In the genomic region with DNA sequence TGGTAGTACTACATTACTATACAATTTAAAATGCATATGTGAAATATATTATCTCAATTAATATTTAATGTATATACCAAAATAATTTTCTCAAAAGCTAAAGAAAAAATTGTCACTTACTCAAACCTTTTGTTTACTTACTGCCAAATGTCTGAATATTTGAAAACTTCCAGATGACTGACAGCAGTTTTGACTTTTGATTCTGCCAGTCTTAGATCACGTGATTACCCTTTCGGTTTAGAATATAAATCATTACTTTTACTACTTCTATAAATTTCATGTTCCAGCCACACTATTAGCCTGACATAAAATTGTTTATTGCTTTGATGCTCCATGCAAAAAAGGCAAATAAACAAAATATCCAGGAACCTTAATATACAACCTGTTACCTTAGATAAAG, we compare ENCODE assay signal across 9 cellular contexts.
"Had no signal": no experiment of that assay in that cellular context is flagged by ENCODE, and none has a peak within 500 bp of the region (broad histone marks: within the 10 kb centered on the region; RNA-seq: fewer than 3 reads in every experiment).

No MANE protein-coding gene starts in this region.

- H3K9me3 Mint-ChIP-seq: GM23338, H9 had no signal

- H3K27ac ChIP-seq: HL-60, KMS-11 had no signal

- ATAC-seq: GM23338 had no signal

- H3K4me2 ChIP-seq: GM23338, KMS-11 had no signal

- H3K9ac ChIP-seq: KMS-11 had no signal

- FAIRE-seq: H1, H54 had no signal

- DNase-seq: H9, HCEC 1CT, IMR-90, KBM-7 had no signal

- H3K4me3 Mint-ChIP-seq: GM23338, H9 had no signal

- H3K4me3 ChIP-seq: GM23338 had no signal
